In genomic region chr7:151633516-151633812, GRCh38 we compare ENCODE assay signal across 9 cellular contexts.
DNase-seq lines count a peak whose midpoint lies in the region; ATAC-seq and TF ChIP-seq lines count a peak whose summit lies in the region.
"Had no signal": no experiment of that assay in that cellular context is flagged by ENCODE, and none has a peak within 500 bp of the region (broad histone marks: within the 10 kb centered on the region; RNA-seq: fewer than 3 reads in every experiment).

No MANE protein-coding gene starts in this region.

- peak overlapping the region; percentile 90 to 97 (median 95) for H3K27ac Mint-ChIP-seq in naive thymus-derived CD4-positive, alpha-beta T cell
- H3K27ac Mint-ChIP-seq in glutamatergic neuron (ENCODE audit: unreplicated experiment): no peak overlapping the region
- H3K27ac Mint-ChIP-seq: HFFc6 had no signal

- peak overlapping the region; percentile 88 to 92 for H3K27ac ChIP-seq in right atrium auricular region
- no peak overlapping the region for H3K27ac ChIP-seq in right cardiac atrium (ENCODE audit: low read length)
- peak overlapping the region; percentile 75 for H3K27ac ChIP-seq in angular gyrus (ENCODE audit: low read depth, low read length)
- H3K27ac ChIP-seq in naive thymus-derived CD4-positive, alpha-beta T cell (ENCODE audit: low read depth, low read length): peak overlapping the region; percentile 81
- H3K27ac ChIP-seq in upper lobe of right lung: peak overlapping the region; percentile 83

- TF ChIP-seq CTCF in right atrium auricular region (IDR thresholded peaks at IDR 0.05) (no peak), upper lobe of right lung (IDR thresholded peaks at IDR 0.05) (no peak), glutamatergic neuron (IDR thresholded peaks at IDR 0.05; ENCODE audit: partially characterized antibody, unreplicated experiment) (no peak)

- H3K4me3 Mint-ChIP-seq in naive thymus-derived CD4-positive, alpha-beta T cell: peak overlapping the region; percentile 89 to 99 (median 96)
- H3K4me3 Mint-ChIP-seq in glutamatergic neuron (ENCODE audit: unreplicated experiment): no peak overlapping the region

- POLR2A ChIA-PET in naive thymus-derived CD4-positive, alpha-beta T cell (lab: Charles Lee): interaction anchor here (0.7 to 2.1 kb wide), 9 partner anchors 9 to 244 kb away, joined by 3 to 11 read pairs (median 4); partner anchors contain the start of genes PRKAG2 and RHEB

- H3K27me3 ChIP-seq in right atrium auricular region: no peaks in the 10 kb centered on the region
- H3K27me3 ChIP-seq in right cardiac atrium (ENCODE audit: control insufficient read depth, insufficient read depth): no peaks in the 10 kb centered on the region
- H3K27me3 ChIP-seq in naive thymus-derived CD4-positive, alpha-beta T cell (ENCODE audit: control insufficient read depth in 2 of 2, insufficient read depth in 2 of 2, low read length in 2 of 2): no peaks in the 10 kb centered on the region
- no peaks in the 10 kb centered on the region for H3K27me3 ChIP-seq in upper lobe of right lung

- H3K9me3 Mint-ChIP-seq in naive thymus-derived CD4-positive, alpha-beta T cell: peaks cover 0 to 9% (median 3%) of the 10 kb centered on the region in 11 donors
- peaks cover 2% of the 10 kb centered on the region for H3K9me3 Mint-ChIP-seq in glutamatergic neuron (ENCODE audit: unreplicated experiment)
- H3K9me3 Mint-ChIP-seq: HFFc6 had no signal

- 98% methylated on average over 1 of the region's 1 CpG for WGBS in right cardiac atrium

- H3K9me3 ChIP-seq in right atrium auricular region (no peaks in the 10 kb centered on the region), right cardiac atrium (ENCODE audit: control insufficient read depth, low read length) (no peaks in the 10 kb centered on the region), upper lobe of right lung (no peaks in the 10 kb centered on the region)
- H3K9me3 ChIP-seq in naive thymus-derived CD4-positive, alpha-beta T cell (ENCODE audit: control insufficient read depth in 2 of 3, low read length in 3 of 3): no peaks in the 10 kb centered on the region

- H3K36me3 ChIP-seq in right atrium auricular region (no peaks in the 10 kb centered on the region), upper lobe of right lung (no peaks in the 10 kb centered on the region)
- no peaks in the 10 kb centered on the region for H3K36me3 ChIP-seq in naive thymus-derived CD4-positive, alpha-beta T cell (ENCODE audit: control insufficient read depth in 2 of 3, insufficient read depth in 3 of 3, low read length in 3 of 3)

- intact Hi-C loops in right cardiac atrium (cut with DNase I): no loop called here
- intact Hi-C loops in naive thymus-derived CD4-positive, alpha-beta T cell (cut with micrococcal nuclease): loop anchor here (1.0 to 5.0 kb wide), 12 partner anchors 71 to 829 kb away; partner anchors contain the start of genes CDK5 (in 2 of the 2), GALNT11 (in 2 of the 2), SLC4A2 (in 2 of the 2) and CHPF2 (in 1 of the 2)
- intact Hi-C loops in upper lobe of right lung (cut with DNase I): no loop called here

- CTCF ChIA-PET in naive thymus-derived CD4-positive, alpha-beta T cell (lab: Charles Lee): interaction anchor here (0.6 to 1.6 kb wide), 5 partner anchors 50 to 184 kb away, joined by 3 to 7 read pairs (median 3); no protein-coding TSS in a partner anchor

- DNase-seq in right atrium auricular region (ENCODE audit: low spot score) (no peak), right cardiac atrium (no peak), upper lobe of right lung (no peak), glutamatergic neuron (no peak), SKM-1 (lab: John Stamatoyannopoulos, UW; ENCODE audit: unreplicated experiment) (no peak)
- DNase-seq in naive thymus-derived CD4-positive, alpha-beta T cell: no peak
- DNase-seq: HFFc6 had no signal

- ATAC-seq in right cardiac atrium (no peak), upper lobe of right lung (no peak), GM19351 (IDR thresholded peaks at IDR 0.05; ENCODE audit: unreplicated experiment) (no peak)
- ATAC-seq in naive thymus-derived CD4-positive, alpha-beta T cell: no peak

- H3K27me3 Mint-ChIP-seq in naive thymus-derived CD4-positive, alpha-beta T cell: no peaks in the 10 kb centered on the region
- H3K27me3 Mint-ChIP-seq in glutamatergic neuron (ENCODE audit: unreplicated experiment): peaks cover 8% of the 10 kb centered on the region

- peaks cover 0 to 9% (median 4%) of the 10 kb centered on the region in 5 donors for H3K36me3 Mint-ChIP-seq in naive thymus-derived CD4-positive, alpha-beta T cell
- no peaks in the 10 kb centered on the region for H3K36me3 Mint-ChIP-seq in glutamatergic neuron (ENCODE audit: unreplicated experiment)

- peaks cover 0 to 44% of the 10 kb centered on the region in 2 donors for H3K4me1 ChIP-seq in right atrium auricular region
- H3K4me1 ChIP-seq in right cardiac atrium (ENCODE audit: control insufficient read depth, insufficient read depth, low read length): no peaks in the 10 kb centered on the region
- peaks cover 12% of the 10 kb centered on the region in 2 donors for H3K4me1 ChIP-seq in naive thymus-derived CD4-positive, alpha-beta T cell (ENCODE audit: control insufficient read depth in 2 of 2, insufficient read depth in 2 of 2, low read length in 2 of 2)
- H3K4me1 ChIP-seq in upper lobe of right lung: peaks cover 13% of the 10 kb centered on the region

- peaks cover 14 to 41% (median 30%) of the 10 kb centered on the region in 7 donors for H3K4me1 Mint-ChIP-seq in naive thymus-derived CD4-positive, alpha-beta T cell
- H3K4me1 Mint-ChIP-seq in glutamatergic neuron (ENCODE audit: low read depth, unreplicated experiment): peaks cover 3% of the 10 kb centered on the region

- H3K4me3 ChIP-seq in right atrium auricular region (no peak overlapping the region), right cardiac atrium (ENCODE audit: low read length) (no peak overlapping the region), upper lobe of right lung (no peak overlapping the region)
- peak overlapping the region; percentile 80 for H3K4me3 ChIP-seq in naive thymus-derived CD4-positive, alpha-beta T cell (ENCODE audit: low read length)

Comparison
In these comparisons a context has a peak if more than half of its experiments do, and no peak if none do; other contexts are left out.
1. intact Hi-C loops: an anchor here in naive thymus-derived CD4-positive, alpha-beta T cell (1.0 to 5.0 kb wide); none called in right cardiac atrium and upper lobe of right lung.